1 cellular context compared by ENCODE assay signal in genomic region chr19:41449079-41449864, GRCh38.
TF ChIP-seq lines count a peak whose summit lies in the region.

No MANE protein-coding gene starts in this region.

TF ChIP-seq in K562, 482 proteins besides CTCF, POLR2A, EP300 and RAD21 (continues in another document):
- TF ChIP-seq FOXA1 (IDR thresholded peaks at IDR 0.05; ENCODE audit: borderline replicate concordance): no peak
- no peak for TF ChIP-seq SMAD2 (IDR thresholded peaks at IDR 0.05; ENCODE audit: low read depth, low read length)
- TF ChIP-seq TARDBP (IDR thresholded peaks at IDR 0.05): peak; percentile 55; the same call in 1 of the 2 replicates
- TF ChIP-seq ZNF589 (CRISPR knock-in tag; IDR thresholded peaks at IDR 0.05; ENCODE audit: low read depth): no peak
- 0 out of 4 replicates have a peak, but pooled peaks of 1 of the 2 experiments have one; percentile 31 for TF ChIP-seq UBTF (IDR thresholded peaks at IDR 0.05; ENCODE audit: borderline replicate concordance in 1 of 2, low read depth in 2 of 2, low read length in 2 of 2)
- TF ChIP-seq HMG20A (CRISPR knock-in tag; conservative IDR thresholded peaks at IDR 0.05): no peak
- no peak for TF ChIP-seq MLLT1 (IDR thresholded peaks at IDR 0.05)
- peak; percentile 19 for TF ChIP-seq ZFP36 (IDR thresholded peaks at IDR 0.05; ENCODE audit: low read depth, low read length, partially characterized antibody)
- TF ChIP-seq FOXK2 (conservative IDR thresholded peaks at IDR 0.05 in 1 of 2, IDR thresholded peaks at IDR 0.05 in 1 of 2; ENCODE audit: low read depth in 2 of 2): peak; percentile 61 to 82
- no peak for TF ChIP-seq ZNF384 (IDR thresholded peaks at IDR 0.05; ENCODE audit: low read depth, low read length)
- TF ChIP-seq MBD2 (IDR thresholded peaks at IDR 0.05; ENCODE audit: borderline replicate concordance, low read depth): no peak
- TF ChIP-seq OTX1 (CRISPR knock-in tag; IDR thresholded peaks at IDR 0.05): no peak
- TF ChIP-seq JUND (IDR thresholded peaks at IDR 0.05; ENCODE audit: borderline replicate concordance, low read depth, low read length): 0 out of 2 replicates have a peak, but pooled peaks have one; percentile 40
- TF ChIP-seq JUND (tag; IDR thresholded peaks at IDR 0.05; ENCODE audit: borderline replicate concordance, low read depth, low read length): no peak
- TF ChIP-seq ARID2 (IDR thresholded peaks at IDR 0.05): peak; percentile 89
- no peak for TF ChIP-seq MED1 (CRISPR knock-in tag; IDR thresholded peaks at IDR 0.05; ENCODE audit: borderline replicate concordance)
- no peak for TF ChIP-seq ELF1 (tag; IDR thresholded peaks at IDR 0.05)
- no peak for TF ChIP-seq ZNF785 (CRISPR knock-in tag; IDR thresholded peaks at IDR 0.05)
- no peak for TF ChIP-seq GABPB2 (CRISPR knock-in tag; conservative IDR thresholded peaks at IDR 0.05)
- TF ChIP-seq RBM39 (optimal IDR thresholded peaks at IDR 0.05; ENCODE audit: low read depth, low read length): no peak
- TF ChIP-seq FOXK1 (CRISPR knock-in tag; IDR thresholded peaks at IDR 0.05; ENCODE audit: borderline replicate concordance): no peak
- TF ChIP-seq ZBTB17 (CRISPR knock-in tag; IDR thresholded peaks at IDR 0.05): no peak
- no peak for TF ChIP-seq SP2 (IDR thresholded peaks at IDR 0.05; ENCODE audit: extremely low read depth, low read depth, low read length, poor library complexity, severe bottlenecking)
- no peak for TF ChIP-seq ZNF311 (CRISPR knock-in tag; IDR thresholded peaks at IDR 0.05)
- no peak for TF ChIP-seq BACH1 (tag; IDR thresholded peaks at IDR 0.05)
- TF ChIP-seq ZKSCAN8 (CRISPR knock-in tag; IDR thresholded peaks at IDR 0.05): no peak
- no peak for TF ChIP-seq HDAC1 (IDR thresholded peaks at IDR 0.05)
- TF ChIP-seq NR1H2 (CRISPR knock-in tag; IDR thresholded peaks at IDR 0.05): no peak
- peak; percentile 92 for TF ChIP-seq DEAF1 (CRISPR knock-in tag; IDR thresholded peaks at IDR 0.05)
- no peak for TF ChIP-seq ZNF77 (CRISPR knock-in tag; IDR thresholded peaks at IDR 0.05)
- TF ChIP-seq MEIS2 (IDR thresholded peaks at IDR 0.05; ENCODE audit: partially characterized antibody): no peak
- no peak for TF ChIP-seq NUFIP1 (IDR thresholded peaks at IDR 0.05; ENCODE audit: partially characterized antibody)
- TF ChIP-seq ELK1 (CRISPR knock-in tag; IDR thresholded peaks at IDR 0.05): no peak
- no peak for TF ChIP-seq KDM1A (IDR thresholded peaks at IDR 0.05)
- TF ChIP-seq ZBED1 (IDR thresholded peaks at IDR 0.05): no peak
- TF ChIP-seq THAP7 (CRISPR knock-in tag; IDR thresholded peaks at IDR 0.05): no peak
- no peak for TF ChIP-seq ARNT (IDR thresholded peaks at IDR 0.05)
- no peak for TF ChIP-seq CBX8 (IDR thresholded peaks at IDR 0.05; ENCODE audit: borderline replicate concordance, extremely low read depth, low read depth, low read length, poor library complexity, severe bottlenecking)
- no peak for TF ChIP-seq SIX5 (IDR thresholded peaks at IDR 0.05; ENCODE audit: borderline replicate concordance in 1 of 2, insufficient read depth in 1 of 2, low read depth in 1 of 2, low read length in 2 of 2)
- no peak for TF ChIP-seq IFI16 (CRISPR knock-in tag; IDR thresholded peaks at IDR 0.05)
- no peak for TF ChIP-seq ZNF449 (CRISPR knock-in tag; IDR thresholded peaks at IDR 0.05)
- TF ChIP-seq RUNX1 (IDR thresholded peaks at IDR 0.05; ENCODE audit: low read depth): no peak
- no peak for TF ChIP-seq MECOM (CRISPR knock-in tag; IDR thresholded peaks at IDR 0.05)
- no peak for TF ChIP-seq FOXA3 (CRISPR knock-in tag; conservative IDR thresholded peaks at IDR 0.05 in 1 of 2, IDR thresholded peaks at IDR 0.05 in 1 of 2)
- TF ChIP-seq CXXC5 (CRISPR knock-in tag; IDR thresholded peaks at IDR 0.05): no peak
- no peak for TF ChIP-seq ZNF316 (IDR thresholded peaks at IDR 0.05)
- no peak for TF ChIP-seq NBN (IDR thresholded peaks at IDR 0.05; ENCODE audit: low read depth)
- no peak for TF ChIP-seq ZNF75A (CRISPR knock-in tag; IDR thresholded peaks at IDR 0.05)
- no peak for TF ChIP-seq TCF7 (IDR thresholded peaks at IDR 0.05; ENCODE audit: borderline replicate concordance)
- no peak for TF ChIP-seq MCM5 (IDR thresholded peaks at IDR 0.05; ENCODE audit: low read depth)
- TF ChIP-seq STAG1 (CRISPR knock-in tag; IDR thresholded peaks at IDR 0.05; ENCODE audit: borderline replicate concordance): peak; percentile 69; the same call in 1 of the 2 replicates
- TF ChIP-seq ZBTB34 (CRISPR knock-in tag; IDR thresholded peaks at IDR 0.05): no peak
- TF ChIP-seq SAFB (IDR thresholded peaks at IDR 0.05; ENCODE audit: borderline replicate concordance, low read depth, low read length): no peak
- no peak for TF ChIP-seq ZNF165 (CRISPR knock-in tag; IDR thresholded peaks at IDR 0.05; ENCODE audit: borderline replicate concordance)
- no peak for TF ChIP-seq DACH1 (IDR thresholded peaks at IDR 0.05; ENCODE audit: partially characterized antibody)
